Comparison of ENCODE assay signal across 8 cellular contexts in the genomic region with DNA sequence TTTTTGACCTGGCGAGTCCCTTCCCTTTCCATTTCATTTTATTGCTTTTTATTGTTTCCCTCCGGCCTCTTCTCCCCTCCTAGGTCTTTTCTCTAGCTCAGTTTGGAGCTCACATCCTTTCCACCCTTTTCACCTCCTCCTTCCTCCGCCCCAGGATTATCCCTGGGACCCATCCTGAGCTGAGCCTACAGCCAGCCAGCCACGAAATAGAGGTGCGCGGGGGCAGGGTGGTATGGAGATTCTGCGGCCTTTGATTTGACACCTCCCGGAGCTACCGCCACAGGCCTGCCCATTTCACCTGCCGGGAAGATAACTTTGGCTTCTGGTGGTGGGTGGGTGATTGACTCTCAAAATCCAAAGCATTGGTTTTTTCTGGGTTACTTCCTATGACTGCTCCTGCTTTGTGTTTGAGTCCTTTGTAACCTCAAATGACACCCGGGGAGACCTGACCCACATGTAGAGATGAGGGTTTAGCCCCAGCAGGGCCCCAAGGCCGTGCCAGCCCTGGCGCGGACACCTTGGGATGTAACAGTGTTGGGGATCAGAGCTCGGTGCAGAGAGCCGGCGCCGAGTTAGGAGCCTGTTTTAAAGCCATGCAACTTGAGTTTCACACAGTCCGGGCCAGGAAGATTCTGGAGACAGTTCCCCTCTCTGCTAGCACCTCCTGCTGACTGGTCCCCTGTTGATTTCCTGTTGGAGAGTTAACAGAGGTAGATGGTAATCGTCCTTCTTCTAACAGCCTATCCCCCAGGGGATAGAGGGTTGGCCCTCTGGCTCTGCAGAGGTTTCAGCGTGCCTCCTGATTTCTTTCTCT. TPM values are rescaled to one million over a fixed set of nuclear protein-coding genes. Genes with fewer than 3 reads are reported as not detected.
DNase-seq lines count a peak whose midpoint lies in the region; ATAC-seq, FAIRE-seq and TF ChIP-seq lines count a peak whose summit lies in the region.

No MANE protein-coding gene starts in this region.

- no peak overlapping the region for H2BK12ac ChIP-seq in H9 (ENCODE audit: insufficient read length, low read depth, low read length)

- no peak for FAIRE-seq in astrocyte (lab: Jason Lieb, UNC)

- H3K79me1 ChIP-seq in H9 (ENCODE audit: insufficient read depth, low read depth, low read length, poor library complexity, severe bottlenecking), result no peaks in the 10 kb centered on the region

- H3K36me3 Mint-ChIP-seq in H9 (ENCODE audit: insufficient read depth in 1 of 3, low read depth in 3 of 3), result peaks cover 6 to 21% (median 10%) of the 10 kb centered on the region in 3 experiments; a peak in 4 of 7 replicates
- peaks cover 16% of the 10 kb centered on the region for H3K36me3 Mint-ChIP-seq in astrocyte (ENCODE audit: low read depth, unreplicated experiment)

- TF ChIP-seq CTCF in H9 (conservative IDR thresholded peaks at IDR 0.05) (no peak), RWPE1 (conservative IDR thresholded peaks at IDR 0.05; ENCODE audit: low read depth) (no peak; the same call in 1 of the 2 replicates), astrocyte (IDR thresholded peaks at IDR 0.05; ENCODE audit: insufficient read depth, low read depth, low read length) (no peak)

- POLR2A ChIA-PET in RWPE1 (lab: Yijun Ruan, JAX; ENCODE audit: low non-redundant PET), result interaction anchor here (1.3 to 2.1 kb wide), 2 partner anchors 100 to 145 kb away, joined by 4 to 6 read pairs; no protein-coding TSS in a partner anchor

- H3K27ac Mint-ChIP-seq in H9 (peak overlapping the region in 2 of 3 experiments; percentile 42 to 93; a peak in 4 of 7 replicates), astrocyte (ENCODE audit: unreplicated experiment) (peak overlapping the region; percentile 98)

- no peak overlapping the region for H2BK5ac ChIP-seq in H9 (ENCODE audit: insufficient read length, low read length)

- DNase-seq in Daoy (ENCODE audit: low read depth) (peak; percentile 71), H9 (peak; percentile 76), RWPE1 (ENCODE audit: low spot score) (peak; percentile 66), astrocyte (ENCODE audit: low read depth) (peak; percentile 60), NCI-H187 treated with DMSO at 0.1 percent for 48 hours (lab: John Stamatoyannopoulos, UW) (no peak)
- peak; percentile 18 to 39 for DNase-seq in stimulated activated CD4-positive, alpha-beta T cell treated with anti-CD3 and anti-CD28 coated beads, Interleukin-4, amount 100 ng/mL, for 4 hours

- no peak overlapping the region for H2BK120ac ChIP-seq in H9 (ENCODE audit: low read depth, low read length, poor library complexity, severe bottlenecking)

- no peak overlapping the region for H3K56ac ChIP-seq in H9 (ENCODE audit: insufficient read length, low read depth, low read length)

- H3K4me1 Mint-ChIP-seq in H9 (peaks cover 53 to 59% of the 10 kb centered on the region in 2 experiments), astrocyte (ENCODE audit: low read depth, unreplicated experiment) (peaks cover 47% of the 10 kb centered on the region)

- no peak overlapping the region for H3K18ac ChIP-seq in H9 (ENCODE audit: insufficient read length, low read depth, low read length)

- no peak overlapping the region for H2AK5ac ChIP-seq in H9 (ENCODE audit: insufficient read length, low read length)

- H3K9me3 ChIP-seq in H9 (ENCODE audit: control insufficient read depth, low read depth, low read length), result no peaks in the 10 kb centered on the region
- no peaks in the 10 kb centered on the region for H3K9me3 ChIP-seq in astrocyte (ENCODE audit: insufficient read depth, low read depth, low read length)
- H3K9me3 ChIP-seq in iPS-20b (ENCODE audit: insufficient read depth, low read depth, low read length), result no peaks in the 10 kb centered on the region

- H3K4me3 ChIP-seq in astrocyte (ENCODE audit: insufficient read depth, low read depth, low read length), result peak overlapping the region; percentile 75
- H3K4me3 ChIP-seq in iPS-20b (ENCODE audit: low read length), result peak overlapping the region; percentile 76

- peak overlapping the region; percentile 78 to 92 for H3K4me3 Mint-ChIP-seq in H9
- H3K4me3 Mint-ChIP-seq in astrocyte (ENCODE audit: unreplicated experiment), result peak overlapping the region; percentile 99

- no peak for ATAC-seq in HG02610 (IDR thresholded peaks at IDR 0.05; ENCODE audit: unreplicated experiment)

- H3K27me3 ChIP-seq in H9 (ENCODE audit: insufficient read depth, low read length), result no peaks in the 10 kb centered on the region; the same call in 1 of the 2 replicates
- no peaks in the 10 kb centered on the region for H3K27me3 ChIP-seq in astrocyte (ENCODE audit: insufficient read depth, low read length)
- peaks cover 50% of the 10 kb centered on the region for H3K27me3 ChIP-seq in iPS-20b (ENCODE audit: insufficient read depth, low read length)

- no peak overlapping the region for H3K23ac ChIP-seq in H9 (ENCODE audit: insufficient read length, low read depth, low read length)

- H3K27ac ChIP-seq in H9 (ENCODE audit: insufficient read length, low read depth, low read length) (no peak overlapping the region), RWPE1 (peak overlapping the region; percentile 89), astrocyte (ENCODE audit: low read depth, low read length) (peak overlapping the region; percentile 93), iPS-20b (ENCODE audit: low read length) (no peak overlapping the region)

- H3K27me3 Mint-ChIP-seq in H9 (ENCODE audit: low read depth) (peaks cover 38% of the 10 kb centered on the region), astrocyte (ENCODE audit: low read depth, unreplicated experiment) (no peaks in the 10 kb centered on the region)

- peaks cover 25% of the 10 kb centered on the region for H3K23me2 ChIP-seq in H9 (ENCODE audit: insufficient read length, low read depth, low read length, poor library complexity, severe bottlenecking)

- H3K4me2 ChIP-seq in H9 (ENCODE audit: insufficient read depth, insufficient read length, low read length), result peak overlapping the region; percentile 47
- peak overlapping the region; percentile 94 for H3K4me2 ChIP-seq in astrocyte (ENCODE audit: low read length)

- H3K79me2 ChIP-seq in H9 (ENCODE audit: insufficient read depth, low read length), result peaks cover 21% of the 10 kb centered on the region; the same call in 1 of the 2 replicates
- H3K79me2 ChIP-seq in astrocyte (ENCODE audit: insufficient read depth, low read length), result peaks cover 72% of the 10 kb centered on the region

- H4K91ac ChIP-seq in H9 (ENCODE audit: insufficient read length, low read depth, low read length), result no peak overlapping the region

- H2AFZ ChIP-seq in H9 (ENCODE audit: low read length) (no peak overlapping the region), astrocyte (ENCODE audit: low read depth, low read length) (no peak overlapping the region)

- H3K4me1 ChIP-seq in H9 (ENCODE audit: insufficient read depth, low read length) (peaks cover 12% of the 10 kb centered on the region), astrocyte (ENCODE audit: insufficient read depth, low read length) (peaks cover 61% of the 10 kb centered on the region), iPS-20b (ENCODE audit: insufficient read depth, low read length) (peaks cover 38% of the 10 kb centered on the region)

- WGBS in H9 (ENCODE audit: extremely low coverage, insufficient read length, low lambda C conversion rate), result no CpG with 5 or more reads among the region's 21 CpGs

- no peak overlapping the region for H2BK20ac ChIP-seq in H9 (ENCODE audit: low read depth, low read length, poor library complexity, severe bottlenecking)

- H3K36me3 ChIP-seq in astrocyte (ENCODE audit: insufficient read depth, low read length) (peaks cover 12% of the 10 kb centered on the region), iPS-20b (ENCODE audit: insufficient read depth, low read depth, low read length) (peaks cover 17% of the 10 kb centered on the region)

- H3K14ac ChIP-seq in H9 (ENCODE audit: insufficient read depth, low read length), result no peak overlapping the region

- no peak overlapping the region for H4K5ac ChIP-seq in H9 (ENCODE audit: insufficient read length, low read depth, low read length)

- no peak overlapping the region for H2BK15ac ChIP-seq in H9 (ENCODE audit: low read depth, low read length)

- no peak overlapping the region for H4K8ac ChIP-seq in H9 (replicated peaks; ENCODE audit: insufficient read length, low read depth, low read length)

- H3K9ac ChIP-seq in H9 (ENCODE audit: extremely low read depth, insufficient read length, low read length), result peak overlapping the region; percentile 9
- peak overlapping the region; percentile 91 for H3K9ac ChIP-seq in astrocyte (ENCODE audit: low read length)
- H3K9ac ChIP-seq in iPS-20b (ENCODE audit: low read depth, low read length), result peak overlapping the region; percentile 49; the same call in 1 of the 2 replicates

- no peak overlapping the region for H3K4ac ChIP-seq in H9 (ENCODE audit: low read depth, low read length)

- H4K20me1 ChIP-seq in H9 (ENCODE audit: control insufficient read depth, insufficient read depth, insufficient read length), result peaks cover 4% of the 10 kb centered on the region
- peaks cover 57% of the 10 kb centered on the region for H4K20me1 ChIP-seq in astrocyte (ENCODE audit: insufficient read depth, low read length)

- H3K9me3 Mint-ChIP-seq in H9 (peaks cover 0 to 2% of the 10 kb centered on the region in 2 experiments; a peak in 3 of 5 replicates), astrocyte (ENCODE audit: unreplicated experiment) (no peaks in the 10 kb centered on the region)

- CTCF ChIA-PET in RWPE1 (lab: Yijun Ruan, JAX), result interaction anchor here (0.6 to 3.3 kb wide), 16 partner anchors 13 to 196 kb away, joined by 3 to 18 read pairs (median 4); no protein-coding TSS in a partner anchor

- no peak overlapping the region for H3T11ph ChIP-seq in H9 (ENCODE audit: low read length)

RNA-seq across cellular contexts. Expression of a gene that starts 1.5 kb away (rescaled TPM):
- 9.1 and 9.9 TPM in 2 replicates for total RNA-seq in Daoy (2014; rRNA removed; shearing (Covaris generic))
- 29.3 and 29.4 TPM in 2 replicates for total RNA-seq in H9 (2021)
- total RNA-seq in astrocyte, result 35.0 and 36.4 TPM in 2 replicates

Comparison
In these comparisons a context has a peak if more than half of its experiments do, and no peak if none do; other contexts are left out.
1. H3K27ac ChIP-seq: peak in RWPE1 (single experiment) and astrocyte (single experiment); none in H9 (single experiment) and iPS-20b (single experiment).
2. H3K9ac ChIP-seq: peak in every context shown above with its lines; median percentile 91 in astrocyte; 49 in iPS-20b; 9 in H9.